9 cellular contexts compared by ENCODE assay signal in the genomic region with DNA sequence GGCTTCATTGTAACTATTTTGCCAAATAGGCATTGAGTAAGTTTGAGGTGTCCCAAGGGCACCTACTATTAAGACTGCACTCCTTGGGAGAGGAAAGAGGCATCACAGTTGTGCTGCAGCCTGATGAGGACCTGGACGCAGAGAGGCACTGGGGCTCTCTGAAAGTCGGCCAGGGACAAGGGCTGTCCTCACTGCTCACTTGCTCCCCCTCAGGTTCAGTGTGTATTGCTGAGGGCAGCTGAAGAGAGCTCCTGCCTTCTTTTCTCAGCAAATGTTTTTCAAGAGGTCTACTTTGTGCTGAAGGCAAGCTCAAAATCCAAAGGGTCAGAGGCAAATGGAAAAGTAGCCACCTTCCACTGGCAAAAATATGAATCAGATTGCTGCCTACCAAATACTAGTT.
DNase-seq lines count a peak whose midpoint lies in the region; ATAC-seq and TF ChIP-seq lines count a peak whose summit lies in the region.
"Had no signal": no experiment of that assay in that cellular context is flagged by ENCODE, and none has a peak within 500 bp of the region (broad histone marks: within the 10 kb centered on the region; RNA-seq: fewer than 3 reads in every experiment).

No MANE protein-coding gene starts in this region.

- no peaks in the 10 kb centered on the region for H3K36me3 Mint-ChIP-seq in chondrocyte (ENCODE audit: low read depth)

- H3F3A ChIP-seq in MM.1S (ENCODE audit: insufficient read depth, low read length) = no peaks in the 10 kb centered on the region

- no peak overlapping the region for H3K9ac ChIP-seq in MM.1S (ENCODE audit: low read length)

- H3K36me3 ChIP-seq in MM.1S (replicated peaks; ENCODE audit: insufficient read depth, low read length) (no peaks in the 10 kb centered on the region), osteoblast (ENCODE audit: insufficient read depth, low read length) (no peaks in the 10 kb centered on the region), spleen (no peaks in the 10 kb centered on the region)
- H3K36me3 ChIP-seq: neutrophil had no signal

- H3K9me3 ChIP-seq in MM.1S (replicated peaks; ENCODE audit: insufficient read depth, low read length) (no peaks in the 10 kb centered on the region), osteoblast (ENCODE audit: low read depth, low read length) (no peaks in the 10 kb centered on the region), spleen (no peaks in the 10 kb centered on the region)
- H3K9me3 ChIP-seq: neutrophil had no signal

- no peaks in the 10 kb centered on the region for H3K9me3 Mint-ChIP-seq in chondrocyte (ENCODE audit: low read depth)

- no peak for TF ChIP-seq POLR2A in spleen (IDR thresholded peaks at IDR 0.05)

- peak; percentile 8 for DNase-seq in GM13977 (ENCODE audit: low spot score)
- no peak for DNase-seq in MM.1S
- peak; percentile 28 for DNase-seq in chondrocyte (ENCODE audit: low spot score)
- DNase-seq in osteoblast (ENCODE audit: insufficient read length, low spot score, missing footprints) = no peak
- DNase-seq in spleen = no peak
- DNase-seq in NCI-H2171 treated with DMSO at 0.1 percent for 48 hours (lab: John Stamatoyannopoulos, UW) = no peak
- DNase-seq in OCI-M2 (lab: John Stamatoyannopoulos, UW; ENCODE audit: unreplicated experiment) = no peak

- H3K9me2 ChIP-seq in MM.1S (replicated peaks; ENCODE audit: insufficient read depth, low read length) = no peaks in the 10 kb centered on the region

- H3K27ac Mint-ChIP-seq in chondrocyte (ENCODE audit: unreplicated experiment) = no peak overlapping the region

- no peaks in the 10 kb centered on the region for H3K4me1 Mint-ChIP-seq in chondrocyte (ENCODE audit: low read depth)

- intact Hi-C loops in spleen (cut with DNase I; ENCODE audit: low total_unique reads) = no loop called here

- H2AFZ ChIP-seq in MM.1S (ENCODE audit: low read length) = no peak overlapping the region
- no peak overlapping the region for H2AFZ ChIP-seq in osteoblast (ENCODE audit: low read length)

- no peak overlapping the region for H3K4me3 ChIP-seq in MM.1S (ENCODE audit: low read length)
- no peak overlapping the region for H3K4me3 ChIP-seq in osteoblast (ENCODE audit: insufficient read depth, low read length)
- no peak overlapping the region for H3K4me3 ChIP-seq in spleen

- no peaks in the 10 kb centered on the region for H3K27me3 ChIP-seq in MM.1S (replicated peaks; ENCODE audit: insufficient read depth, low read length)
- no peaks in the 10 kb centered on the region for H3K27me3 ChIP-seq in osteoblast (ENCODE audit: insufficient read depth, low read length)
- no peaks in the 10 kb centered on the region for H3K27me3 ChIP-seq in spleen (replicated peaks in 1 of 7)
- H3K27me3 ChIP-seq: neutrophil had no signal

- in situ Hi-C loops in GM13977 (cut with MboI; ENCODE audit: low pct_unique_long_range_greater_than_20kb, low sequenced_read_pairs, unreplicated experiment) = no loop called here

- H3K4me2 ChIP-seq in MM.1S (ENCODE audit: low read depth, low read length) = no peak overlapping the region
- H3K4me2 ChIP-seq in osteoblast (ENCODE audit: insufficient read depth, low read length) = no peak overlapping the region

- ATAC-seq in GM21786 (IDR thresholded peaks at IDR 0.05; ENCODE audit: unreplicated experiment) = peak; percentile 71

- H3K79me2 ChIP-seq in MM.1S (ENCODE audit: low read length) (no peaks in the 10 kb centered on the region), osteoblast (ENCODE audit: insufficient read depth, low read length) (no peaks in the 10 kb centered on the region)

- H3K4me1 ChIP-seq in MM.1S (ENCODE audit: low read length) (no peaks in the 10 kb centered on the region), osteoblast (ENCODE audit: insufficient read depth, low read length) (no peaks in the 10 kb centered on the region), spleen (no peaks in the 10 kb centered on the region)

- TF ChIP-seq CTCF in GM13977 (IDR thresholded peaks at IDR 0.05; ENCODE audit: extremely low read depth, insufficient read depth, missing control alignments) (peak; percentile 29), MM.1S (IDR thresholded peaks at IDR 0.05; ENCODE audit: low read length) (peak; percentile 12; the same call in 1 of the 2 replicates), chondrocyte (IDR thresholded peaks at IDR 0.05) (peak; percentile 68), osteoblast (IDR thresholded peaks at IDR 0.05; ENCODE audit: extremely low read depth, low read depth, low read length) (peak; percentile 52), spleen (IDR thresholded peaks at IDR 0.05 in 8 of 11, conservative IDR thresholded peaks at IDR 0.05 in 3 of 11) (no peak)

- H3K27me3 Mint-ChIP-seq in chondrocyte (ENCODE audit: low read depth) = no peaks in the 10 kb centered on the region

- H4K20me1 ChIP-seq in MM.1S (ENCODE audit: insufficient read depth, low read length) (no peaks in the 10 kb centered on the region), osteoblast (ENCODE audit: insufficient read depth, low read length) (no peaks in the 10 kb centered on the region)

- 10 to 41% (median 23%) methylated on average over 2 of the region's 2 CpGs for WGBS in spleen, 5 donors

- H3K27ac ChIP-seq in MM.1S (ENCODE audit: low read length) (no peak overlapping the region), osteoblast (ENCODE audit: low read depth, low read length) (no peak overlapping the region), spleen (no peak overlapping the region)
- H3K27ac ChIP-seq: neutrophil had no signal

- no peak overlapping the region for H3K4me3 Mint-ChIP-seq in chondrocyte (ENCODE audit: unreplicated experiment)

Comparison
In these comparisons a context has a peak if more than half of its experiments do, and no peak if none do; other contexts are left out.
1. DNase-seq: peak in GM13977 (single experiment) and chondrocyte (single experiment); none in MM.1S (single experiment), osteoblast (single experiment), spleen (single experiment), NCI-H2171 treated with DMSO at 0.1 percent for 48 hours (single experiment) and OCI-M2 (single experiment).
2. CTCF ChIP-seq: peak in GM13977 (single experiment), MM.1S (single experiment), chondrocyte (single experiment) and osteoblast (single experiment); none in spleen (0 of 11).